ENCODE assay signal across 9 cellular contexts in genomic region chr5:50442559-50443539, GRCh38. TPM values are rescaled to one million over a fixed set of nuclear protein-coding genes. Genes with fewer than 3 reads are reported as not detected.
A peak's percentile ranks its signal among the peaks of the same experiment; 100 is the strongest.
DNase-seq lines count a peak whose midpoint lies in the region; ATAC-seq, FAIRE-seq and TF ChIP-seq lines count a peak whose summit lies in the region.
"Not testable (repeated sequence)": the region's sequence is repeated elsewhere in the genome, so short reads cannot be mapped to it uniquely, and the experiment has no call there.
"Had no signal": no experiment of that assay in that cellular context is flagged by ENCODE, and none has a peak within 500 bp of the region (broad histone marks: within the 10 kb centered on the region; RNA-seq: fewer than 3 reads in every experiment).

No MANE protein-coding gene starts in this region.

- CTCF ChIA-PET in CD4-positive, alpha-beta memory T cell (lab: Charles Lee; ENCODE audit: partially characterized antibody), result interaction anchor here (1.2 to 3.2 kb wide), 4 partner anchors 14 to 225 kb away, joined by 3 to 51 read pairs (median 9); no protein-coding TSS in a partner anchor
- CTCF ChIA-PET in SK-N-SH (lab: Yijun Ruan, JAX); activated CD8-positive, alpha-beta memory T cell treated with anti-CD3 and anti-CD28 coated beads, Interleukin-2, amount 10 ng/mL, durations not matched to agents 7 days and 5 days (lab: Charles Lee): not testable (repeated sequence)

- H3K36me3 Mint-ChIP-seq in CD4-positive, alpha-beta memory T cell, result peaks cover 0 to 20% of the 10 kb centered on the region in 2 donors
- H3K36me3 Mint-ChIP-seq in activated CD8-positive, alpha-beta memory T cell treated with anti-CD3 and anti-CD28 coated beads, Interleukin-2, amount 10 ng/mL, durations not matched to agents 7 days and 5 days; brain; naive thymus-derived CD8-positive, alpha-beta T cell: not testable (repeated sequence)
- H3K36me3 Mint-ChIP-seq in stimulated activated effector memory CD8-positive, alpha-beta T cell treated with anti-CD3 and anti-CD28 coated beads, Interleukin-12 subunit alpha, Interleukin-12 subunit beta, amount 100 ng/mL, for 72 hours, result peaks cover 21% of the 10 kb centered on the region

- not testable (repeated sequence) for H3K4me2 ChIP-seq in SK-N-SH

- not testable (repeated sequence) for H4K20me1 ChIP-seq in SK-N-SH (ENCODE audit: insufficient read depth)

- not testable (repeated sequence) for H3K4me3 ChIP-seq in CD4-positive, alpha-beta memory T cell (ENCODE audit: low read length in 2 of 2); SK-N-SH (ENCODE audit: low read depth in 2 of 2, low read length in 1 of 2)

- not testable (repeated sequence) for H3K9me2 ChIP-seq in SK-N-SH

- TF ChIP-seq CTCF in SK-N-SH (IDR thresholded peaks at IDR 0.05); brain (conservative IDR thresholded peaks at IDR 0.05): not testable (repeated sequence)

- intact Hi-C loops in CD4-positive, alpha-beta memory T cell (cut with micrococcal nuclease), result loop anchor here (10.0 kb wide), 1 partner anchor 152 kb away; no protein-coding TSS in a partner anchor

- H3K36me3 ChIP-seq in CD4-positive, alpha-beta memory T cell (ENCODE audit: insufficient read depth, low read length); SK-N-SH (replicated peaks in 1 of 2; ENCODE audit: control insufficient read depth in 1 of 2, insufficient read depth in 2 of 2, low read length in 1 of 2): not testable (repeated sequence)

- peak; percentile 98 for FAIRE-seq in HTR-8/SVneo (lab: Jason Lieb, UNC)

- peaks cover 10% of the 10 kb centered on the region; the same call in 1 of the 2 replicates for H3K79me2 ChIP-seq in SK-N-SH (ENCODE audit: insufficient read depth)

- POLR2A ChIA-PET in CD4-positive, alpha-beta memory T cell (lab: Charles Lee; ENCODE audit: partially characterized antibody), result interaction anchor here (0.9 to 3.8 kb wide), 8 partner anchors 12 to 283 kb away, joined by 3 to 66 read pairs (median 12); partner anchors contain the start of gene PARP8
- POLR2A ChIA-PET in SK-N-SH (lab: Yijun Ruan, JAX), result not testable (repeated sequence)
- POLR2A ChIA-PET in naive thymus-derived CD8-positive, alpha-beta T cell (lab: Charles Lee), result interaction anchor here (0.5 to 2.9 kb wide), 4 partner anchors 28 to 301 kb away, joined by 3 to 41 read pairs (median 22); partner anchors contain the start of gene PARP8

- H3K9me3 ChIP-seq in CD4-positive, alpha-beta memory T cell (ENCODE audit: control insufficient read depth in 1 of 2, low read length in 2 of 2); SK-N-SH: not testable (repeated sequence)

- peaks cover 40 to 92% (median 68%) of the 10 kb centered on the region in 4 donors for H3K4me1 Mint-ChIP-seq in CD4-positive, alpha-beta memory T cell
- peaks cover 58% of the 10 kb centered on the region for H3K4me1 Mint-ChIP-seq in activated CD8-positive, alpha-beta memory T cell treated with anti-CD3 and anti-CD28 coated beads, Interleukin-2, amount 10 ng/mL, durations not matched to agents 7 days and 5 days
- H3K4me1 Mint-ChIP-seq in brain, result peaks cover 25% of the 10 kb centered on the region
- H3K4me1 Mint-ChIP-seq in naive thymus-derived CD8-positive, alpha-beta T cell, result peaks cover 28 to 81% (median 70%) of the 10 kb centered on the region in 4 donors
- peaks cover 65% of the 10 kb centered on the region for H3K4me1 Mint-ChIP-seq in stimulated activated effector memory CD8-positive, alpha-beta T cell treated with anti-CD3 and anti-CD28 coated beads, Interleukin-12 subunit alpha, Interleukin-12 subunit beta, amount 100 ng/mL, for 72 hours

- not testable (repeated sequence) for ATAC-seq in activated CD8-positive, alpha-beta memory T cell treated with anti-CD3 and anti-CD28 coated beads, Interleukin-2, amount 10 ng/mL, durations not matched to agents 7 days and 5 days; naive thymus-derived CD8-positive, alpha-beta T cell; stimulated activated effector memory CD8-positive, alpha-beta T cell treated with anti-CD3 and anti-CD28 coated beads, Interleukin-12 subunit alpha, Interleukin-12 subunit beta, amount 100 ng/mL, for 72 hours

- H3K4me1 ChIP-seq in CD4-positive, alpha-beta memory T cell (ENCODE audit: insufficient read depth, low read length), result peaks cover 77% of the 10 kb centered on the region
- not testable (repeated sequence) for H3K4me1 ChIP-seq in SK-N-SH (ENCODE audit: control insufficient read depth in 1 of 2, insufficient read depth in 2 of 2, low read depth in 1 of 2, low read length in 1 of 2)

- H3K4me3 Mint-ChIP-seq in CD4-positive, alpha-beta memory T cell, result peak overlapping the region; percentile 46 to 99 (median 66)
- peak overlapping the region; percentile 9 for H3K4me3 Mint-ChIP-seq in activated CD8-positive, alpha-beta memory T cell treated with anti-CD3 and anti-CD28 coated beads, Interleukin-2, amount 10 ng/mL, durations not matched to agents 7 days and 5 days
- H3K4me3 Mint-ChIP-seq in brain, result peak overlapping the region in 4 of 5 experiments; percentile 3 to 76 (median 34)
- H3K4me3 Mint-ChIP-seq in naive thymus-derived CD8-positive, alpha-beta T cell, result peak overlapping the region in 9 of 10 donors; percentile 7 to 96 (median 53)
- H3K4me3 Mint-ChIP-seq in stimulated activated effector memory CD8-positive, alpha-beta T cell treated with anti-CD3 and anti-CD28 coated beads, Interleukin-12 subunit alpha, Interleukin-12 subunit beta, amount 100 ng/mL, for 72 hours, result peak overlapping the region; percentile 86

- H3K27me3 Mint-ChIP-seq in CD4-positive, alpha-beta memory T cell; activated CD8-positive, alpha-beta memory T cell treated with anti-CD3 and anti-CD28 coated beads, Interleukin-2, amount 10 ng/mL, durations not matched to agents 7 days and 5 days; naive thymus-derived CD8-positive, alpha-beta T cell: not testable (repeated sequence)
- H3K27me3 Mint-ChIP-seq in brain, result peaks cover 50% of the 10 kb centered on the region

- not testable (repeated sequence) for TF ChIP-seq EP300 in SK-N-SH (IDR thresholded peaks at IDR 0.05; ENCODE audit: borderline replicate concordance in 1 of 2, low read depth in 1 of 2, low read length in 1 of 2)

- peak overlapping the region; percentile 37; the same call in 1 of the 2 replicates for H2AFZ ChIP-seq in SK-N-SH (ENCODE audit: low read depth)

- not testable (repeated sequence) for H3K9me3 Mint-ChIP-seq in CD4-positive, alpha-beta memory T cell; activated CD8-positive, alpha-beta memory T cell treated with anti-CD3 and anti-CD28 coated beads, Interleukin-2, amount 10 ng/mL, durations not matched to agents 7 days and 5 days (ENCODE audit: low read depth); brain; naive thymus-derived CD8-positive, alpha-beta T cell; stimulated activated effector memory CD8-positive, alpha-beta T cell treated with anti-CD3 and anti-CD28 coated beads, Interleukin-12 subunit alpha, Interleukin-12 subunit beta, amount 100 ng/mL, for 72 hours

- not testable (repeated sequence) for TF ChIP-seq RAD21 in SK-N-SH (IDR thresholded peaks at IDR 0.05; ENCODE audit: low read length)

- not testable (repeated sequence) for H3F3A ChIP-seq in SK-N-SH (replicated peaks; ENCODE audit: insufficient read depth)

- not testable (repeated sequence) for DNase-seq in CD4-positive, alpha-beta memory T cell; HTR-8/SVneo (ENCODE audit: insufficient read length, low spot score); SK-N-SH; activated CD8-positive, alpha-beta memory T cell treated with anti-CD3 and anti-CD28 coated beads, Interleukin-2, amount 10 ng/mL, durations not matched to agents 7 days and 5 days; naive thymus-derived CD8-positive, alpha-beta T cell; stimulated activated effector memory CD8-positive, alpha-beta T cell treated with anti-CD3 and anti-CD28 coated beads, Interleukin-12 subunit alpha, Interleukin-12 subunit beta, amount 100 ng/mL, for 72 hours (ENCODE audit: low spot score in 2 of 2)
- DNase-seq in NCI-H146 treated with DMSO at 0.1 percent for 48 hours (lab: John Stamatoyannopoulos, UW; ENCODE audit: unreplicated experiment), result peak; percentile 3

- 51% methylated on average over 3 of the region's 4 CpGs for WGBS in SK-N-SH (ENCODE audit: low lambda C conversion rate)

- peak overlapping the region; percentile 33 for H3K27ac ChIP-seq in CD4-positive, alpha-beta memory T cell (ENCODE audit: low read depth, low read length)
- not testable (repeated sequence) for H3K27ac ChIP-seq in SK-N-SH (ENCODE audit: low read depth in 2 of 2, low read length in 1 of 2)

- not testable (repeated sequence) for H3K27me3 ChIP-seq in CD4-positive, alpha-beta memory T cell (ENCODE audit: insufficient read depth, low read length); SK-N-SH (ENCODE audit: insufficient read depth)

- not testable (repeated sequence) for H3K9ac ChIP-seq in SK-N-SH

- peak overlapping the region; percentile 90 to 96 (median 96) for H3K27ac Mint-ChIP-seq in CD4-positive, alpha-beta memory T cell
- H3K27ac Mint-ChIP-seq in activated CD8-positive, alpha-beta memory T cell treated with anti-CD3 and anti-CD28 coated beads, Interleukin-2, amount 10 ng/mL, durations not matched to agents 7 days and 5 days, result peak overlapping the region; percentile 95
- H3K27ac Mint-ChIP-seq in brain, result peak overlapping the region in 1 of 5 experiments; percentile 9
- H3K27ac Mint-ChIP-seq in naive thymus-derived CD8-positive, alpha-beta T cell, result peak overlapping the region; percentile 81 to 100 (median 96)
- peak overlapping the region; percentile 23 for H3K27ac Mint-ChIP-seq in stimulated activated effector memory CD8-positive, alpha-beta T cell treated with anti-CD3 and anti-CD28 coated beads, Interleukin-12 subunit alpha, Interleukin-12 subunit beta, amount 100 ng/mL, for 72 hours

RNA-seq across cellular contexts. Expression of gene EMB, which starts 1.8 kb away (rescaled TPM):
- total RNA-seq in CD4-positive, alpha-beta memory T cell, result 100 to 1,000 TPM; 264 to 277 TPM
- polyA plus RNA-seq in CD4-positive, alpha-beta memory T cell, result 100 to 1,000 TPM; 176 to 275 TPM
- polyA plus RNA-seq in SK-N-SH (2012; rRNA removed) (15.5 and 22.6 TPM in 2 replicates), brain (ENCODE audit: insufficient read depth, low read depth, low replicate concordance) (0.46 TPM)
- 26.8 and 32.7 TPM in 2 replicates for polyA plus RNA-seq in SK-N-SH (2012; cell fraction: cytosol; rRNA removed)
- polyA plus RNA-seq in SK-N-SH (2012; cell fraction: nucleus; rRNA removed), result 5.1 and 17.8 TPM in 2 replicates
- total RNA-seq in activated CD8-positive, alpha-beta memory T cell treated with anti-CD3 and anti-CD28 coated beads, Interleukin-2, amount 10 ng/mL, durations not matched to agents 7 days and 5 days, result 100 to 1,000 TPM; 132 to 161 TPM
- total RNA-seq in naive thymus-derived CD8-positive, alpha-beta T cell, result 100 to 1,000 TPM; 194 to 195 TPM
- polyA plus RNA-seq in naive thymus-derived CD8-positive, alpha-beta T cell, result 100 to 1,000 TPM; 109 to 184 (median 164) TPM
- total RNA-seq: H4 had no signal

Comparison
In these comparisons a context has a peak if more than half of its experiments do, and no peak if none do; other contexts are left out.
1. H3K4me3 Mint-ChIP-seq: peak in every context shown above with its lines; median percentile 86 in stimulated activated effector memory CD8-positive, alpha-beta T cell treated with anti-CD3 and anti-CD28 coated beads, Interleukin-12 subunit alpha, Interleukin-12 subunit beta, amount 100 ng/mL, for 72 hours; 66 in CD4-positive, alpha-beta memory T cell; 53 in naive thymus-derived CD8-positive, alpha-beta T cell; 34 in brain; 9 in activated CD8-positive, alpha-beta memory T cell treated with anti-CD3 and anti-CD28 coated beads, Interleukin-2, amount 10 ng/mL, durations not matched to agents 7 days and 5 days.